In the genomic region with DNA sequence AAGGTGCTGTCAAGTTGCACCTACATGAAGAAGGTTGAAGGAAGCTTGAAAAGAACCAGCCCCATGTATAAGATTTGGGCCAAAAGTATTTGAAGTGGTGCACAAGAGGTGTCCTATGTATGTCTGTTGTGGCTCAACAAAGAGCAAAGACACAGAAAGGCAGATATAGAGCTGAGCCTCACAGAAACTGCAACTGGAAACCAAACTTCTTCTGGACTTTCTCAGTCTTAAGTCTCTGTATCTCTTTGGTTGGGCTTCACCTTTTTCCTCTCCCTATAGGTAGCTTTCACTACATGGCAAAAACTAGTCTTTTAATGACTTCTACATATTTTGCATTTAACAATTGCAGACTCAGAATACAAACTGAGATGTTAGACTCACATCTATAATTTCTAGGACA, we compare ENCODE assay signal across 18 cellular contexts.
"Had no signal": no experiment of that assay in that cellular context is flagged by ENCODE, and none has a peak within 500 bp of the region (broad histone marks: within the 10 kb centered on the region; RNA-seq: fewer than 3 reads in every experiment).

No MANE protein-coding gene starts in this region.

- H3K27ac ChIP-seq: dorsolateral prefrontal cortex, epithelial cell of prostate, hepatocyte, prostate gland, right atrium auricular region, thyroid gland, VCaP had no signal

- H3K4me3 ChIP-seq: dorsolateral prefrontal cortex, hepatocyte, mucosa of descending colon, prostate gland, right atrium auricular region, thyroid gland had no signal

- ATAC-seq: mucosa of descending colon had no signal

- H3K27me3 ChIP-seq: dorsolateral prefrontal cortex, hepatocyte, right atrium auricular region, thyroid gland had no signal

- DNase-seq: activated CD4-positive, alpha-beta T cell treated with anti-CD3 and anti-CD28 coated beads for 1 hour; activated CD4-positive, alpha-beta T cell treated with anti-CD3 and anti-CD28 coated beads, Interleukin-2, amount 50 U/mL, for 4 hours; anterior cingulate cortex; caudate nucleus; dorsolateral prefrontal cortex; foreskin fibroblast; mesenchymal stem cell; mucosa of descending colon; naive B cell; stimulated activated CD4-positive, alpha-beta T cell treated with anti-CD3 and anti-CD28 coated beads, Interleukin-12 subunit alpha, Interleukin-12 subunit beta, amount 100 ng/mL, for 4 hours; stimulated activated CD4-positive, alpha-beta T cell treated with anti-CD3 and anti-CD28 coated beads, Interleukin-2, amount 100 ng/mL, for 24 hours; stimulated activated naive CD4-positive, alpha-beta T cell treated with Interleukin-2 at 50 U/mL for 16 hours; thyroid gland had no signal

- H3K4me1 ChIP-seq: prostate gland, right atrium auricular region, thyroid gland had no signal
